Comparison of ENCODE assay signal across 8 cellular contexts in the genomic region with DNA sequence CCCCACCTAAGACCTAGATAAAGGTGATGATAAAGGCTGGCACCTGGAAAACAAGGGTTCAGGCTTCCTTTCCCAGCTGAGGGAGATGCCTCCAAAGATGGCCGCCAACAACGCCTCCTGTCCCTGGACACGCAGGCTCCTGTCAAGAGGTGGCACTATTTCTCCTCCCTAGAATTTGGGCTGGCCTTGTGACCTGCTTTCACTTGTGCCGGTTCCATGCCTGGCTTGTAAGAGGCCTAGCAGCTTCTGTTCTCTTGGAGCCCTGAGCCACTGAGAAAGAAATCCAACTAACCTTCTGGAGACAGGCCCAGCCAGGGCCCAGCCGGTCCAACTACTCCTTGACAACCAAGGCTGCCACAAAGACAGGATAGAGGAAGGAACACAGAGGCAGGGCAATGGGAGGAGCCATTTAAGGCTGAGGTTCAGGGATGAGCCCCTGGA.
A peak's percentile ranks its signal among the peaks of the same experiment; 100 is the strongest.
DNase-seq lines count a peak whose midpoint lies in the region; ATAC-seq and TF ChIP-seq lines count a peak whose summit lies in the region.

No MANE protein-coding gene starts in this region.

- H3K27me3 ChIP-seq in esophagus muscularis mucosa (no peaks in the 10 kb centered on the region), stomach smooth muscle (ENCODE audit: control insufficient read depth in 1 of 2, insufficient read depth in 2 of 2, low read length in 2 of 2) (no peaks in the 10 kb centered on the region)

- ATAC-seq in naive B cell (ENCODE audit: low read depth in 2 of 2): peak in 1 of 2 donors; percentile 60

- WGBS in esophagus muscularis mucosa: 56% methylated on average over 4 of the region's 5 CpGs

- peaks cover 0 to 7% (median 3%) of the 10 kb centered on the region in 4 donors for H3K4me1 ChIP-seq in esophagus muscularis mucosa
- H3K4me1 ChIP-seq in stomach smooth muscle (ENCODE audit: control insufficient read depth, insufficient read depth, low read length): no peaks in the 10 kb centered on the region

- peak; percentile 47 to 72 (median 64) for TF ChIP-seq CTCF in esophagus muscularis mucosa (IDR thresholded peaks at IDR 0.05)

- H3K9me3 ChIP-seq in esophagus muscularis mucosa (no peaks in the 10 kb centered on the region), stomach smooth muscle (ENCODE audit: control insufficient read depth in 2 of 2, low read length in 2 of 2) (no peaks in the 10 kb centered on the region)

- H3K4me1 Mint-ChIP-seq in naive B cell: no peaks in the 10 kb centered on the region

- H3K27ac ChIP-seq in esophagus muscularis mucosa (replicated peaks in 1 of 4) (peak overlapping the region; percentile 36 to 59 (median 46)), stomach smooth muscle (ENCODE audit: low read length) (peak overlapping the region; percentile 41)

- H3K9ac ChIP-seq in stomach smooth muscle (ENCODE audit: low read length in 2 of 2): peak overlapping the region; percentile 51 to 58

- intact Hi-C loops in esophagus muscularis mucosa (cut with DNase I): loop anchor here (2.0 kb wide), 2 partner anchors 135 to 195 kb away; no protein-coding TSS in a partner anchor

- H3K36me3 ChIP-seq in esophagus muscularis mucosa (no peaks in the 10 kb centered on the region), stomach smooth muscle (ENCODE audit: control insufficient read depth in 2 of 2, insufficient read depth in 2 of 2, low read length in 2 of 2) (no peaks in the 10 kb centered on the region)

- no peaks in the 10 kb centered on the region for H3K9me3 Mint-ChIP-seq in naive B cell

- peaks cover 0 to 9% (median 0%) of the 10 kb centered on the region in 3 donors for H3K27me3 Mint-ChIP-seq in naive B cell

- H3K4me3 ChIP-seq in esophagus muscularis mucosa (no peak overlapping the region), stomach smooth muscle (ENCODE audit: low read length in 2 of 2) (no peak overlapping the region)

- no peak for TF ChIP-seq EP300 in esophagus muscularis mucosa (IDR thresholded peaks at IDR 0.05)

- no peaks in the 10 kb centered on the region for H3K36me3 Mint-ChIP-seq in naive B cell

- TF ChIP-seq POLR2A in esophagus muscularis mucosa (IDR thresholded peaks at IDR 0.05; ENCODE audit: low read depth): no peak

- no peak overlapping the region for H3K4me3 Mint-ChIP-seq in naive B cell

- peak overlapping the region in 1 of 6 donors; percentile 57 for H3K27ac Mint-ChIP-seq in naive B cell

- DNase-seq in NCI-H748 (lab: John Stamatoyannopoulos, UW; ENCODE audit: unreplicated experiment) (peak; percentile 39), NCI-H748 treated with DMSO at 0.1 percent for 48 hours (lab: John Stamatoyannopoulos, UW) (no peak), NCI-H82 (lab: John Stamatoyannopoulos, UW) (peak; percentile 79), activated T-cell treated with anti-CD3 and anti-CD28 coated beads for 1 hour (ENCODE audit: low read depth) (peak; percentile 23), esophagus muscularis mucosa (ENCODE audit: extremely low spot score) (no peak), naive B cell (peak; percentile 6), epidermal melanocyte (ENCODE audit: insufficient read length, low spot score) (no peak)

Comparison
In these comparisons a context has a peak if more than half of its experiments do, and no peak if none do; other contexts are left out.
1. DNase-seq: peak in NCI-H748 (single experiment), NCI-H82 (single experiment), activated T-cell treated with anti-CD3 and anti-CD28 coated beads for 1 hour (single experiment) and naive B cell (single experiment); none in NCI-H748 treated with DMSO at 0.1 percent for 48 hours (single experiment), esophagus muscularis mucosa (single experiment) and epidermal melanocyte (single experiment).